Comparison of ENCODE assay signal across 26 cellular contexts in genomic region chr21:39763282-39763970, GRCh38. TPM values are rescaled to one million over a fixed set of nuclear protein-coding genes. Genes with fewer than 3 reads are reported as not detected.
"Had no signal": no experiment of that assay in that cellular context is flagged by ENCODE, and none has a peak within 500 bp of the region (broad histone marks: within the 10 kb centered on the region; RNA-seq: fewer than 3 reads in every experiment).

No MANE protein-coding gene starts in this region.

- H3K27ac ChIP-seq: ascending aorta, cardiac muscle cell, esophagus squamous epithelium, hepatocyte had no signal

- H3K4me2 ChIP-seq: hepatocyte had no signal

- H3K4me1 Mint-ChIP-seq: T-cell had no signal

- H3K4me1 ChIP-seq: ascending aorta, esophagus squamous epithelium had no signal

- H3K27ac Mint-ChIP-seq: T-cell had no signal

- H3K36me3 ChIP-seq: ascending aorta, cardiac muscle cell, esophagus squamous epithelium had no signal

- H3K4me3 ChIP-seq: ascending aorta, cardiac muscle cell, esophagus squamous epithelium, hepatocyte, lung had no signal

- H3K36me3 Mint-ChIP-seq: T-cell had no signal

- ATAC-seq: activated CD4-positive, CD25-positive, alpha-beta regulatory T cell treated with anti-CD3 and anti-CD28 coated beads, Interleukin-2, amount 50 U/mL, for 24 hours; activated T-cell treated with anti-CD3 and anti-CD28 coated beads, Interleukin-2, amount 50 U/mL, for 4 hours; left colon; T-cell had no signal

- H3K79me2 ChIP-seq: hepatocyte had no signal

- H3K27me3 ChIP-seq: ascending aorta, cardiac muscle cell, esophagus squamous epithelium, hepatocyte had no signal

- DNase-seq: activated CD4-positive, alpha-beta T cell treated with anti-CD3 and anti-CD28 coated beads, Interleukin-2, amount 50 U/mL, for 1 hour; activated CD8-positive, alpha-beta memory T cell treated with anti-CD3 and anti-CD28 coated beads, Interleukin-2, amount 50 U/mL, for 4 hours; activated effector memory CD4-positive, alpha-beta T cell treated with Interleukin-2 at 50 U/mL for 16 hours; activated naive CD4-positive, alpha-beta T cell treated with anti-CD3 and anti-CD28 coated beads, Interleukin-2, amount 50 U/mL, for 16 hours; activated T-cell treated with anti-CD3 and anti-CD28 coated beads, Interleukin-2, amount 50 U/mL, for 4 hours; dermis blood vessel endothelial cell; effector memory CD4-positive, alpha-beta T cell; esophagus squamous epithelium; left colon; stimulated activated CD4-positive, alpha-beta T cell treated with anti-CD3 and anti-CD28 coated beads, Interleukin-12 subunit alpha, Interleukin-12 subunit beta, amount 100 ng/mL, for 4 hours; stimulated activated CD4-positive, alpha-beta T cell treated with anti-CD3 and anti-CD28 coated beads, Interleukin-1b, Interleukin-23, amount 100 ng/mL, for 48 hours; stimulated activated CD8-positive, alpha-beta memory T cell treated with anti-CD3 and anti-CD28 coated beads, Interleukin-4, amount 100 ng/mL, for 48 hours; stimulated activated naive CD4-positive, alpha-beta T cell; T-cell; T1000 had no signal

- H3K4me3 Mint-ChIP-seq: activated T-cell treated with anti-CD3 and anti-CD28 coated beads, Interleukin-2, amount 50 U/mL, for 4 hours; neural crest cell; T-cell had no signal

- H3K9me3 ChIP-seq: ascending aorta, esophagus squamous epithelium had no signal

- H3K9me3 Mint-ChIP-seq: activated T-cell treated with anti-CD3 and anti-CD28 coated beads, Interleukin-2, amount 50 U/mL, for 4 hours had no signal

- FAIRE-seq: islet of Langerhans had no signal

- H2AFZ ChIP-seq: hepatocyte had no signal

RNA-seq across cellular contexts. Expression of gene IGSF5, which starts 18.4 kb away (rescaled TPM):
- total RNA-seq: activated T-cell treated with anti-CD3 and anti-CD28 coated beads, Interleukin-2, amount 50 U/mL, for 4 hours; ascending aorta; chondrocyte; dermis blood vessel endothelial cell; glomerular endothelial cell; osteocyte; pulmonary artery endothelial cell; T-cell had no signal
